16 cellular contexts compared by ENCODE assay signal in genomic region chr1:29387210-29387609, GRCh38.
DNase-seq lines count a peak whose midpoint lies in the region; ATAC-seq and TF ChIP-seq lines count a peak whose summit lies in the region.
"Had no signal": no experiment of that assay in that cellular context is flagged by ENCODE, and none has a peak within 500 bp of the region (broad histone marks: within the 10 kb centered on the region; RNA-seq: fewer than 3 reads in every experiment).

No MANE protein-coding gene starts in this region.

- H3K23ac ChIP-seq in IMR-90 (ENCODE audit: low read depth, low read length) = no peak overlapping the region

- H3K4me3 ChIP-seq in IMR-90 (ENCODE audit: insufficient read depth, low read depth, low read length) (no peak overlapping the region), coronary artery (no peak overlapping the region)
- H3K4me3 ChIP-seq: GM23248, HAP-1 had no signal

- ATAC-seq in IMR-90 (ENCODE audit: low read depth) (no peak), left lobe of liver (no peak)
- no peak for ATAC-seq in activated CD4-positive, alpha-beta T cell treated with anti-CD3 and anti-CD28 coated beads for 36 hours

- no peak overlapping the region for H3K4ac ChIP-seq in IMR-90 (ENCODE audit: low read depth, low read length)

- no peaks in the 10 kb centered on the region for H3K36me3 ChIP-seq in IMR-90 (ENCODE audit: control insufficient read depth, insufficient read depth, low read length)
- H3K36me3 ChIP-seq: HAP-1 had no signal

- H3K56ac ChIP-seq in IMR-90 (ENCODE audit: extremely low read depth, insufficient read depth, low read length) = no peak overlapping the region

- no peak overlapping the region for H3K4me2 ChIP-seq in IMR-90 (ENCODE audit: low read depth, low read length)

- peak overlapping the region; percentile 50 for H2AK9ac ChIP-seq in IMR-90 (replicated peaks; ENCODE audit: low read depth, low read length, poor library complexity)

- H2BK120ac ChIP-seq in IMR-90 (ENCODE audit: low read depth, low read length) = no peak overlapping the region

- no peaks in the 10 kb centered on the region for H3K9me3 Mint-ChIP-seq in type B pancreatic cell
- H3K9me3 Mint-ChIP-seq in activated CD4-positive, alpha-beta T cell treated with anti-CD3 and anti-CD28 coated beads for 36 hours (ENCODE audit: low read depth) = no peaks in the 10 kb centered on the region

- H3K27ac Mint-ChIP-seq in type B pancreatic cell = no peak overlapping the region
- H3K27ac Mint-ChIP-seq in activated CD4-positive, alpha-beta T cell treated with anti-CD3 and anti-CD28 coated beads for 36 hours = no peak overlapping the region
- H3K27ac Mint-ChIP-seq: B cell; CD4-positive, CD25-positive, alpha-beta regulatory T cell; CD8-positive, alpha-beta memory T cell had no signal

- no peaks in the 10 kb centered on the region for H3K9me3 ChIP-seq in IMR-90 (ENCODE audit: control insufficient read depth, insufficient read depth, low read length)
- H3K9me3 ChIP-seq: HAP-1 had no signal

- no peak for TF ChIP-seq RAD21 in IMR-90 (IDR thresholded peaks at IDR 0.05; ENCODE audit: low read length)

- no peaks in the 10 kb centered on the region for H3K9me1 ChIP-seq in IMR-90 (ENCODE audit: insufficient read depth, low read length)

- no peak overlapping the region for H3K18ac ChIP-seq in IMR-90 (ENCODE audit: low read depth, low read length)

- TF ChIP-seq CTCF in IMR-90 (conservative IDR thresholded peaks at IDR 0.05; ENCODE audit: low read depth, low read length) (no peak), coronary artery (IDR thresholded peaks at IDR 0.05) (no peak), type B pancreatic cell (conservative IDR thresholded peaks at IDR 0.05) (no peak)

- no peak overlapping the region for H2AFZ ChIP-seq in IMR-90 (replicated peaks; ENCODE audit: low read length, poor library complexity)
- H2AFZ ChIP-seq: GM23248 had no signal

- H4K91ac ChIP-seq in IMR-90 (ENCODE audit: insufficient read depth, low read depth, low read length) = no peak overlapping the region

- POLR2A ChIA-PET in IMR-90 (lab: Charles Lee; ENCODE audit: unreplicated experiment) = no interaction called here
- POLR2A ChIA-PET in activated CD4-positive, alpha-beta T cell treated with anti-CD3 and anti-CD28 coated beads for 36 hours (lab: Charles Lee) = no interaction called here

- no peaks in the 10 kb centered on the region for H3K79me1 ChIP-seq in IMR-90 (ENCODE audit: low read depth in 1 of 2, low read length in 2 of 2)

- in situ Hi-C loops in IMR-90 (cut with MboI; ENCODE audit: low sequenced_read_pairs) = loop anchor here (10.0 kb wide), 1 partner anchor 142 kb away; no protein-coding TSS in a partner anchor

- intact Hi-C loops in IMR-90 (cut with micrococcal nuclease) = no loop called here
- intact Hi-C loops in activated CD4-positive, alpha-beta T cell treated with anti-CD3 and anti-CD28 coated beads for 36 hours (cut with DNase I, micrococcal nuclease) = no loop called here

- no peak overlapping the region for H2BK20ac ChIP-seq in IMR-90 (ENCODE audit: low read depth, low read length)

- no peaks in the 10 kb centered on the region for H3K36me3 Mint-ChIP-seq in type B pancreatic cell
- no peaks in the 10 kb centered on the region for H3K36me3 Mint-ChIP-seq in activated CD4-positive, alpha-beta T cell treated with anti-CD3 and anti-CD28 coated beads for 36 hours (ENCODE audit: low read depth)
- H3K36me3 Mint-ChIP-seq: CD4-positive, CD25-positive, alpha-beta regulatory T cell; CD8-positive, alpha-beta memory T cell had no signal

- H3K27me3 Mint-ChIP-seq in type B pancreatic cell = peaks cover 33% of the 10 kb centered on the region
- H3K27me3 Mint-ChIP-seq in activated CD4-positive, alpha-beta T cell treated with anti-CD3 and anti-CD28 coated beads for 36 hours = peaks cover 22% of the 10 kb centered on the region

- H2AK5ac ChIP-seq in IMR-90 (ENCODE audit: low read depth, low read length) = no peak overlapping the region

- H4K5ac ChIP-seq in IMR-90 (ENCODE audit: low read depth, low read length) = no peak overlapping the region

- no peaks in the 10 kb centered on the region for H4K20me1 ChIP-seq in IMR-90 (ENCODE audit: insufficient read depth, low read length)

- no peaks in the 10 kb centered on the region; the same call in none of the 2 replicates for H3K27me3 ChIP-seq in IMR-90 (ENCODE audit: control insufficient read depth, insufficient read depth, low read length)

- H3K4me3 Mint-ChIP-seq in type B pancreatic cell = no peak overlapping the region
- no peak overlapping the region for H3K4me3 Mint-ChIP-seq in activated CD4-positive, alpha-beta T cell treated with anti-CD3 and anti-CD28 coated beads for 36 hours
- H3K4me3 Mint-ChIP-seq: B cell; CD4-positive, CD25-positive, alpha-beta regulatory T cell; CD8-positive, alpha-beta memory T cell had no signal

- H3K4me1 ChIP-seq in IMR-90 (ENCODE audit: control insufficient read depth, insufficient read depth, low read length) = no peaks in the 10 kb centered on the region
- H3K4me1 ChIP-seq: HAP-1 had no signal

- dilution Hi-C loops in IMR-90 (cut with HindIII; ENCODE audit: low sequenced_read_pairs, unreplicated experiment) = no loop called here

- BruUV-seq in IMR-90 (replicated peaks; lab: Mats Ljungman, UMichigan) = no TSS peak

- 76% methylated on average over 2 of the region's 3 CpGs; no CpG with 5 or more reads in 1 of the 2 experiments for WGBS in IMR-90 (ENCODE audit: extremely low coverage in 2 of 2, insufficient read length in 1 of 2), 2 experiments

- peaks cover 11% of the 10 kb centered on the region for H3K4me1 Mint-ChIP-seq in type B pancreatic cell (ENCODE audit: unreplicated experiment)
- H3K4me1 Mint-ChIP-seq in activated CD4-positive, alpha-beta T cell treated with anti-CD3 and anti-CD28 coated beads for 36 hours = no peaks in the 10 kb centered on the region
- H3K4me1 Mint-ChIP-seq: B cell; CD4-positive, CD25-positive, alpha-beta regulatory T cell; CD8-positive, alpha-beta memory T cell had no signal

- no peak overlapping the region for H4K8ac ChIP-seq in IMR-90 (ENCODE audit: low read depth in 2 of 2, low read length in 2 of 2)

- CTCF ChIA-PET in IMR-90 (lab: Yijun Ruan, JAX) = no interaction called here
- CTCF ChIA-PET in activated CD4-positive, alpha-beta T cell treated with anti-CD3 and anti-CD28 coated beads for 36 hours (lab: Charles Lee) = interaction anchor here (0.6 to 1.8 kb wide), 2 partner anchors 17 to 470 kb away, joined by 4 to 5 read pairs; no protein-coding TSS in a partner anchor

- no peak overlapping the region for H3K27ac ChIP-seq in IMR-90 (ENCODE audit: insufficient read depth, low read length)
- H3K27ac ChIP-seq in coronary artery = no peak overlapping the region
- H3K27ac ChIP-seq: GM23248 had no signal

- H2BK15ac ChIP-seq in IMR-90 (ENCODE audit: low read depth, low read length) = no peak overlapping the region

- no peak overlapping the region for H3K14ac ChIP-seq in IMR-90 (replicated peaks; ENCODE audit: low read depth, low read length)

- no peak overlapping the region for H2BK5ac ChIP-seq in IMR-90 (ENCODE audit: low read depth, low read length, poor library complexity, severe bottlenecking)

- H3K9ac ChIP-seq in IMR-90 (ENCODE audit: low read depth, low read length) = no peak overlapping the region
- H3K9ac ChIP-seq: GM23248 had no signal

- DNase-seq in IMR-90 (no peak), coronary artery (ENCODE audit: low spot score) (peak; percentile 29), left lobe of liver (ENCODE audit: low spot score) (peak; percentile 15), type B pancreatic cell (ENCODE audit: extremely low spot score, unreplicated experiment) (peak; percentile 31), NCI-H2107 treated with DMSO at 0.1 percent for 48 hours (lab: John Stamatoyannopoulos, UW; ENCODE audit: unreplicated experiment) (no peak), NCI-H1048 (lab: John Stamatoyannopoulos, UW) (no peak)
- no peak for DNase-seq in activated CD4-positive, alpha-beta T cell treated with anti-CD3 and anti-CD28 coated beads for 36 hours
- DNase-seq: C1 segment of cervical spinal cord; CD4-positive, CD25-positive, alpha-beta regulatory T cell; CD8-positive, alpha-beta memory T cell; COR-L47; DMS79; GDM1; GM23248 had no signal

- TF ChIP-seq POLR2A in IMR-90 (IDR thresholded peaks at IDR 0.05; ENCODE audit: low read depth, low read length) = no peak

TF ChIP-seq in IMR-90, 13 proteins besides CTCF, POLR2A, EP300 and RAD21:
- no peak for TF ChIP-seq MAZ (IDR thresholded peaks at IDR 0.05; ENCODE audit: borderline replicate concordance, low read depth, low read length)
- TF ChIP-seq RFX5 (IDR thresholded peaks at IDR 0.05; ENCODE audit: low read depth, low read length) = no peak
- TF ChIP-seq MXI1 (IDR thresholded peaks at IDR 0.05; ENCODE audit: borderline replicate concordance, low read depth, low read length) = no peak
- TF ChIP-seq BHLHE40 (IDR thresholded peaks at IDR 0.05; ENCODE audit: low read depth, low read length) = no peak
- TF ChIP-seq RCOR1 (IDR thresholded peaks at IDR 0.05; ENCODE audit: insufficient replicate concordance, low read length) = no peak
- TF ChIP-seq, protein P1, sequence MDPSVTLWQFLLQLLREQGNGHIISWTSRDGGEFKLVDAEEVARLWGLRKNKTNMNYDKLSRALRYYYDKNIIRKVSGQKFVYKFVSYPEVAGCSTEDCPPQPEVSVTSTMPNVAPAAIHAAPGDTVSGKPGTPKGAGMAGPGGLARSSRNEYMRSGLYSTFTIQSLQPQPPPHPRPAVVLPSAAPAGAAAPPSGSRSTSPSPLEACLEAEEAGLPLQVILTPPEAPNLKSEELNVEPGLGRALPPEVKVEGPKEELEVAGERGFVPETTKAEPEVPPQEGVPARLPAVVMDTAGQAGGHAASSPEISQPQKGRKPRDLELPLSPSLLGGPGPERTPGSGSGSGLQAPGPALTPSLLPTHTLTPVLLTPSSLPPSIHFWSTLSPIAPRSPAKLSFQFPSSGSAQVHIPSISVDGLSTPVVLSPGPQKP (IDR thresholded peaks at IDR 0.05; ENCODE audit: borderline replicate concordance, low read depth, low read length) = no peak
- TF ChIP-seq NFE2L2 (IDR thresholded peaks at IDR 0.05; ENCODE audit: low read depth, low read length) = no peak
- TF ChIP-seq SMC3 (IDR thresholded peaks at IDR 0.05; ENCODE audit: low read depth, low read length) = no peak
- TF ChIP-seq FOS (IDR thresholded peaks at IDR 0.05; ENCODE audit: low read depth, low read length) = no peak
- no peak for TF ChIP-seq CEBPB (IDR thresholded peaks at IDR 0.05; ENCODE audit: low read depth, low read length)
- no peak for TF ChIP-seq MAFK (IDR thresholded peaks at IDR 0.05; ENCODE audit: low read depth, low read length)
- TF ChIP-seq CHD1 (IDR thresholded peaks at IDR 0.05; ENCODE audit: low read depth, low read length) = no peak
- TF ChIP-seq, protein P2, sequence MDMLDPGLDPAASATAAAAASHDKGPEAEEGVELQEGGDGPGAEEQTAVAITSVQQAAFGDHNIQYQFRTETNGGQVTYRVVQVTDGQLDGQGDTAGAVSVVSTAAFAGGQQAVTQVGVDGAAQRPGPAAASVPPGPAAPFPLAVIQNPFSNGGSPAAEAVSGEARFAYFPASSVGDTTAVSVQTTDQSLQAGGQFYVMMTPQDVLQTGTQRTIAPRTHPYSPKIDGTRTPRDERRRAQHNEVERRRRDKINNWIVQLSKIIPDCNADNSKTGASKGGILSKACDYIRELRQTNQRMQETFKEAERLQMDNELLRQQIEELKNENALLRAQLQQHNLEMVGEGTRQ (IDR thresholded peaks at IDR 0.05; ENCODE audit: low read depth, low read length) = no peak

Comparison
In these comparisons a context has a peak if more than half of its experiments do, and no peak if none do; other contexts are left out.
1. DNase-seq: peak in coronary artery (single experiment), left lobe of liver (single experiment) and type B pancreatic cell (single experiment); none in IMR-90 (single experiment), activated CD4-positive, alpha-beta T cell treated with anti-CD3 and anti-CD28 coated beads for 36 hours (single experiment), NCI-H2107 treated with DMSO at 0.1 percent for 48 hours (single experiment) and NCI-H1048 (single experiment).